ENCODE assay signal across 8 cellular contexts in the genomic region with DNA sequence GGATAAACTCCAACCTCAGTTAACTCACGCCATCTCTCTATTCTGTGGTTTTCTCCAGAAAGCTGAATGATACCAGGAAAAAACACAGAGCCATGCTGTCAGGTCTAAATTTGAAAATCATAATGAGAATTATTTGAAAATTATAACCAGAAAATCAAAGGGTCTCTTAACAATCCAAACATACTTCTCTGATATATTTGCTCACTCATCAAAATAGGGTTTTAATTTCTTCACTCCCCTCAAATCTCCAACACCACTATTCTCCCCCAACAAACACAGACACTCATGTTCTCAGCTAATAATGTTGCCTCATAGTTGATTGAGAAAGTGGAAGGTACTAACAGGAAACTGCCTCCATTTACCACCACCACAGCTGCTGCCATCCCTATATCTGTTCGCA.
"Had no signal": no experiment of that assay in that cellular context is flagged by ENCODE, and none has a peak within 500 bp of the region (broad histone marks: within the 10 kb centered on the region; RNA-seq: fewer than 3 reads in every experiment).

No MANE protein-coding gene starts in this region.

- ATAC-seq: GM12878 had no signal

- DNase-seq: GDM1, GF-D8 had no signal

- H3K4me3 ChIP-seq: GM12878 had no signal

- FAIRE-seq: G401.6, GM12878, GM12891, GM12892, GM18507, GM19239 had no signal
